ENCODE assay signal across 9 cellular contexts in the genomic region with DNA sequence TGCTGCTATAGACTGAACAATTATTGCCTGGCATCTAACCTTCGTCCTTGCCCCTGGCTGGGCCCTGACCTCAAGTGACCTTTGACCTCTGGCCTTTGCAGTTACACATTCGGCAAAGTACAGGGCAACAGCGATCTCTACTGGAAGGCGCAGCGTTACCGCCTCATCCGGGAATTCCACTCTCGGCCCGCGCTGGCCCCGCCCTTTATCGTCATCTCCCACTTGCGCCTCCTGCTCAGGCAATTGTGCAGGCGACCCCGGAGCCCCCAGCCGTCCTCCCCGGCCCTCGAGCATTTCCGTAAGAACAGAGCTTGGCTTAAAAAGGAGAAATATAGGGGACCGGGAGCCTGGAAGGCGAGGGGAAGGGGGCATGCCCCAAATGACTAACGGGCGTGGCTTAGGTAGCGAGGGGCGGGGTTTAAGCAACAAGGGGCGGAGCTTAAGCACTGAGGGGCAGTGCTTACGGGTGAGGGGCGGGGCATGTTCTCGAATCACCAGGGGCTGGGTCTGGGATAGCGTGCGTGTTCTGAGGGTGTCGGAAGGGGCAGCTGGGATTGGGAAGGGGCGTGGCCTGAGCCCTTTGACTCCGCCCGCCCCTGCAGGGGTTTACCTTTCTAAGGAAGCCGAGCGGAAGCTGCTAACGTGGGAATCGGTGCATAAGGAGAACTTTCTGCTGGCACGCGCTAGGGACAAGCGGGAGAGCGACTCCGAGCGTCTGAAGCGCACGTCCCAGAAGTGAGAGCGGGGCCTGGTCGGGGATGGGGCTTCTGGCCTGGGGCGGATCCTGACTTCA. TPM values are rescaled to one million over a fixed set of nuclear protein-coding genes. Genes with fewer than 3 reads are reported as not detected.
DNase-seq lines count a peak whose midpoint lies in the region; ATAC-seq and TF ChIP-seq lines count a peak whose summit lies in the region.
"Had no signal": no experiment of that assay in that cellular context is flagged by ENCODE, and none has a peak within 500 bp of the region (broad histone marks: within the 10 kb centered on the region; RNA-seq: fewer than 3 reads in every experiment).

No MANE protein-coding gene starts in this region.

- POLR2A ChIA-PET in OCI-LY7 (lab: Charles Lee), result no interaction called here

- H3K36me3 Mint-ChIP-seq in immature natural killer cell, result no peaks in the 10 kb centered on the region

- no peaks in the 10 kb centered on the region for H3K79me2 ChIP-seq in OCI-LY7 (ENCODE audit: insufficient read depth, low read depth, low read length)

- H3K4me3 ChIP-seq in OCI-LY7 (ENCODE audit: low read depth, low read length, poor library complexity, severe bottlenecking) (no peak overlapping the region), suprapubic skin (no peak overlapping the region)

- 65% methylated on average over 48 of the region's 50 CpGs for WGBS in suprapubic skin

- no peaks in the 10 kb centered on the region for H3K9me2 ChIP-seq in OCI-LY7 (ENCODE audit: insufficient read depth, low read length)

- H3K27ac ChIP-seq in OCI-LY7 (ENCODE audit: low read depth, low read length, poor library complexity, severe bottlenecking) (no peak overlapping the region), suprapubic skin (no peak overlapping the region)

- no peak for TF ChIP-seq EP300 in suprapubic skin (IDR thresholded peaks at IDR 0.05)

- no peak overlapping the region for H2AFZ ChIP-seq in OCI-LY7 (ENCODE audit: low read length)

- H3K36me3 ChIP-seq in OCI-LY7 (ENCODE audit: insufficient read depth, low read length) (peaks cover 13% of the 10 kb centered on the region), suprapubic skin (peaks cover 34% of the 10 kb centered on the region)

- H3K9me3 ChIP-seq in OCI-LY7 (ENCODE audit: low read length), result no peaks in the 10 kb centered on the region
- H3K9me3 ChIP-seq in suprapubic skin, result no peaks in the 10 kb centered on the region

- H3K27ac Mint-ChIP-seq in immature natural killer cell, result peak overlapping the region in 2 of 6 donors; percentile 46 to 50

- no peaks in the 10 kb centered on the region for H3K9me3 Mint-ChIP-seq in immature natural killer cell

- BruUV-seq in OCI-LY7 (replicated peaks; lab: Mats Ljungman, UMichigan), result no TSS peak

- H3K27me3 Mint-ChIP-seq in immature natural killer cell (ENCODE audit: low read depth in 3 of 3), result peaks cover 4 to 5% (median 4%) of the 10 kb centered on the region in 3 donors

- intact Hi-C loops in OCI-LY7 (cut with micrococcal nuclease; ENCODE audit: unreplicated experiment), result no loop called here

- no peaks in the 10 kb centered on the region for H4K20me1 ChIP-seq in OCI-LY7 (ENCODE audit: insufficient read depth, low read length)

- peak overlapping the region in 3 of 5 donors; percentile 10 to 33 (median 25) for H3K4me3 Mint-ChIP-seq in immature natural killer cell

- CTCF ChIA-PET in OCI-LY7 (lab: Charles Lee; ENCODE audit: unreplicated experiment), result interaction anchor here (0.6 kb wide), 1 partner anchor 659 kb away, joined by 3 read pairs; no protein-coding TSS in a partner anchor

- H3K27me3 ChIP-seq in suprapubic skin, result no peaks in the 10 kb centered on the region

- DNase-seq in OCI-LY7 (ENCODE audit: low spot score), result peak; percentile 61
- peak; percentile 22 for DNase-seq in activated naive CD4-positive, alpha-beta T cell treated with Interleukin-2 at 50 U/mL for 16 hours
- peak; percentile 30 to 35 (median 33) for DNase-seq in immature natural killer cell
- peak; percentile 77 for DNase-seq in stimulated activated CD8-positive, alpha-beta memory T cell treated with anti-CD3 and anti-CD28 coated beads, Interleukin-4, amount 100 ng/mL, for 48 hours
- DNase-seq in suprapubic skin (ENCODE audit: low spot score in 2 of 2), result no peak
- DNase-seq: mammary epithelial cell had no signal

- H3K4me2 ChIP-seq in OCI-LY7 (ENCODE audit: low read length), result no peak overlapping the region

- no peak for TF ChIP-seq POLR2A in suprapubic skin (IDR thresholded peaks at IDR 0.05)

- TF ChIP-seq CTCF in OCI-LY7 (conservative IDR thresholded peaks at IDR 0.05; ENCODE audit: low read length), result no peak
- no peak for TF ChIP-seq CTCF in suprapubic skin (IDR thresholded peaks at IDR 0.05)

- peaks cover 2 to 8% of the 10 kb centered on the region in 2 donors for H3K4me1 Mint-ChIP-seq in immature natural killer cell

- no peak for ATAC-seq in GM21381 (IDR thresholded peaks at IDR 0.05; ENCODE audit: unreplicated experiment)
- ATAC-seq in GM21526 (IDR thresholded peaks at IDR 0.05; ENCODE audit: low FRiP score, unreplicated experiment), result no peak
- ATAC-seq in GM19467 (IDR thresholded peaks at IDR 0.05; ENCODE audit: unreplicated experiment), result no peak

- H3K4me1 ChIP-seq in OCI-LY7 (ENCODE audit: insufficient read depth, low read length, poor library complexity, severe bottlenecking) (peaks cover 55% of the 10 kb centered on the region), suprapubic skin (peaks cover 12% of the 10 kb centered on the region)

RNA-seq across cellular contexts. Expression of a gene that starts 52.7 kb away (rescaled TPM):
- 11.6 and 20.9 TPM in 2 replicates for total RNA-seq in OCI-LY7 (2014; rRNA removed; shearing (Covaris generic))
- total RNA-seq in OCI-LY7 (2022) (36.2 and 44.2 TPM in 2 replicates), suprapubic skin (10 to 100 TPM; 45.2 to 87.6 (median 62.4) TPM)
- polyA plus RNA-seq in immature natural killer cell, result under 1 TPM in 1 of 3 donors, not detected in 2; 0.17 TPM

RNA-seq across cellular contexts. Expression of a gene that starts 55.1 kb away (rescaled TPM):
- not detected in 2 replicates for total RNA-seq in OCI-LY7 (2014; rRNA removed; shearing (Covaris generic))
- total RNA-seq in OCI-LY7 (2022), result not detected in 2 replicates
- polyA plus RNA-seq in immature natural killer cell, result not detected
- 1 to 10 TPM in 1 of 4 donors, under 1 TPM in 2, not detected in 1; 0.47 to 1.0 (median 0.53) TPM for total RNA-seq in suprapubic skin
- total RNA-seq: mammary epithelial cell had no signal
- polyA plus RNA-seq: mammary epithelial cell had no signal

Comparison
In these comparisons a context has a peak if more than half of its experiments do, and no peak if none do; other contexts are left out.
1. DNase-seq: peak in OCI-LY7 (single experiment), activated naive CD4-positive, alpha-beta T cell treated with Interleukin-2 at 50 U/mL for 16 hours (single experiment), immature natural killer cell (3 of 3) and stimulated activated CD8-positive, alpha-beta memory T cell treated with anti-CD3 and anti-CD28 coated beads, Interleukin-4, amount 100 ng/mL, for 48 hours (single experiment); none in suprapubic skin (0 of 2).